Comparison of ENCODE assay signal across 1 cellular context in the genomic region with DNA sequence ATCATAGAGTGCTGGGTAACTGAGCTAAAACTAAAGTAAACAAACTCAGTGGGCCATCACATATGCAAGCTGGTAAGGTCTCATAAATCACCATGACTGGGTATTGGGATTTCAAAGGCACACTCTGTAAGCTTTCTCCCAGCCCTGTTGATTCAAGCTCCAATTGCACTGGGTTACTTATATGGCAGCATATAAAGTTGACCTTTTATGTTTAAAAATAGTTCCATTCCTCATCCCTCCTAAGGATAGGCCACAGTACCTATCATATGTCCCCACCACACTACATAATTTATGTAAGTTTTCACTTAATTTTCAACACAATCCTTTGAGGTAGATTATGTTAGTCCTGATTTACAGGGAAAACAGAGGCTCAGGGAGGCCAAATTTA.
TF ChIP-seq lines count a peak whose summit lies in the region.

No MANE protein-coding gene starts in this region.

TF ChIP-seq in HEK293, 187 proteins besides CTCF, POLR2A, EP300 and RAD21 (continued from another document and continues in another):
- TF ChIP-seq ZNF530 (tag by site-specific recombination; IDR thresholded peaks at IDR 0.05; ENCODE audit: low read depth) (no peak), ZNF555 (tag by site-specific recombination; conservative IDR thresholded peaks at IDR 0.05) (no peak), FEZF1 (tag by site-specific recombination; IDR thresholded peaks at IDR 0.05) (peak; percentile 99), ZNF768 (tag by site-specific recombination; IDR thresholded peaks at IDR 0.05) (no peak), ZNF521 (tag by site-specific recombination; IDR thresholded peaks at IDR 0.05) (no peak), ZNF791 (tag by site-specific recombination; IDR thresholded peaks at IDR 0.05) (no peak), ZBTB20 (tag by site-specific recombination; IDR thresholded peaks at IDR 0.05) (no peak), ZNF404 (tag by site-specific recombination; IDR thresholded peaks at IDR 0.05) (no peak), ZBTB21 (tag by site-specific recombination; IDR thresholded peaks at IDR 0.05) (no peak), ZBTB8A (tag by site-specific recombination; IDR thresholded peaks at IDR 0.05) (peak; percentile 56; the same call in 1 of the 2 replicates), SCRT1 (tag by site-specific recombination; IDR thresholded peaks at IDR 0.05; ENCODE audit: borderline replicate concordance) (peak; percentile 80), ZBTB49 (tag by site-specific recombination; IDR thresholded peaks at IDR 0.05; ENCODE audit: low read depth) (no peak), PRDM1 (tag by site-specific recombination; IDR thresholded peaks at IDR 0.05) (no peak), KLF7 (tag by site-specific recombination; IDR thresholded peaks at IDR 0.05; ENCODE audit: borderline replicate concordance) (peak; percentile 26; the same call in 1 of the 2 replicates), ZNF354C (tag by site-specific recombination; IDR thresholded peaks at IDR 0.05; ENCODE audit: borderline replicate concordance, low read depth) (no peak), ZNF785 (tag by site-specific recombination; IDR thresholded peaks at IDR 0.05) (no peak), ZNF26 (tag by site-specific recombination; IDR thresholded peaks at IDR 0.05) (no peak), ZFHX2 (tag by site-specific recombination; conservative IDR thresholded peaks at IDR 0.05) (no peak), ZNF10 (tag by site-specific recombination; IDR thresholded peaks at IDR 0.05) (peak; percentile 57; the same call in 1 of the 2 replicates), ZNF488 (tag by site-specific recombination; IDR thresholded peaks at IDR 0.05) (peak; percentile 20; the same call in 1 of the 2 replicates), REPIN1 (tag by site-specific recombination; IDR thresholded peaks at IDR 0.05; ENCODE audit: low read depth) (no peak), ZNF398 (tag by site-specific recombination; IDR thresholded peaks at IDR 0.05) (no peak), ZNF623 (tag by site-specific recombination; IDR thresholded peaks at IDR 0.05) (no peak), YY1 (tag by site-specific recombination; IDR thresholded peaks at IDR 0.05) (0 out of 2 replicates have a peak, but pooled peaks have one; percentile 11), ZBTB48 (tag by site-specific recombination; IDR thresholded peaks at IDR 0.05) (no peak), ZNF366 (tag by site-specific recombination; conservative IDR thresholded peaks at IDR 0.05) (no peak), ZNF350 (tag by site-specific recombination; IDR thresholded peaks at IDR 0.05) (no peak), ZNF280D (tag by site-specific recombination; IDR thresholded peaks at IDR 0.05) (no peak), ZNF560 (tag by site-specific recombination; IDR thresholded peaks at IDR 0.05; ENCODE audit: borderline replicate concordance) (no peak), ZNF16 (tag by site-specific recombination; IDR thresholded peaks at IDR 0.05; ENCODE audit: low read depth) (no peak), ZNF292 (tag by site-specific recombination; IDR thresholded peaks at IDR 0.05; ENCODE audit: borderline replicate concordance, low read depth) (no peak), ZNF274 (IDR thresholded peaks at IDR 0.05; ENCODE audit: low read length) (no peak), ZNF274 (tag by site-specific recombination; IDR thresholded peaks at IDR 0.05; ENCODE audit: borderline replicate concordance) (no peak), ZNF248 (tag by site-specific recombination; IDR thresholded peaks at IDR 0.05) (no peak), ZNF416 (tag by site-specific recombination; IDR thresholded peaks at IDR 0.05) (no peak), ZNF837 (tag by site-specific recombination; IDR thresholded peaks at IDR 0.05) (no peak), ZNF112 (tag by site-specific recombination; IDR thresholded peaks at IDR 0.05) (no peak), KLF9 (tag by site-specific recombination; IDR thresholded peaks at IDR 0.05; ENCODE audit: low read depth) (no peak), ZNF335 (tag by site-specific recombination; conservative IDR thresholded peaks at IDR 0.05) (no peak; the same call in 1 of the 2 replicates), ZNF239 (tag by site-specific recombination; IDR thresholded peaks at IDR 0.05) (no peak), ZNF518A (tag by site-specific recombination; conservative IDR thresholded peaks at IDR 0.05; ENCODE audit: low read depth) (no peak), SP3 (tag by site-specific recombination; IDR thresholded peaks at IDR 0.05) (no peak), ZNF514 (tag by site-specific recombination; IDR thresholded peaks at IDR 0.05) (no peak), ZNF391 (tag by site-specific recombination; IDR thresholded peaks at IDR 0.05; ENCODE audit: borderline replicate concordance, low read depth) (peak; percentile 62; the same call in 1 of the 2 replicates), ZFP3 (tag by site-specific recombination; IDR thresholded peaks at IDR 0.05; ENCODE audit: low read depth) (no peak)
- TF ChIP-seq, protein P1, sequence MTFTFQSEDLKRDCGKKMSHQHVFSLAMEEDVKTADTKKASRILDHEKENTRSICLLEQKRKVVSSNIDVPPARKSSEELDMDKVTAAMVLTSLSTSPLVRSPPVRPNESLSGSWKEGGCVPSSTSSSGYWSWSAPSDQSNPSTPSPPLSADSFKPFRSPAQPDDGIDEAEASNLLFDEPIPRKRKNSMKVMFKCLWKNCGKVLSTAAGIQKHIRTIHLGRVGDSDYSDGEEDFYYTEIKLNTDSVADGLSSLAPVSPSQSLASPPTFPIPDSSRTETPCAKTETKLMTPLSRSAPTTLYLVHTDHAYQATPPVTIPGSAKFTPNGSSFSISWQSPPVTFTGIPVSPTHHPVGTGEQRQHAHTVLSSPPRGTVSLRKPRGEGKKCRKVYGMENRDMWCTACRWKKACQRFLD (tag by site-specific recombination; IDR thresholded peaks at IDR 0.05) = no peak
- TF ChIP-seq, protein P2, sequence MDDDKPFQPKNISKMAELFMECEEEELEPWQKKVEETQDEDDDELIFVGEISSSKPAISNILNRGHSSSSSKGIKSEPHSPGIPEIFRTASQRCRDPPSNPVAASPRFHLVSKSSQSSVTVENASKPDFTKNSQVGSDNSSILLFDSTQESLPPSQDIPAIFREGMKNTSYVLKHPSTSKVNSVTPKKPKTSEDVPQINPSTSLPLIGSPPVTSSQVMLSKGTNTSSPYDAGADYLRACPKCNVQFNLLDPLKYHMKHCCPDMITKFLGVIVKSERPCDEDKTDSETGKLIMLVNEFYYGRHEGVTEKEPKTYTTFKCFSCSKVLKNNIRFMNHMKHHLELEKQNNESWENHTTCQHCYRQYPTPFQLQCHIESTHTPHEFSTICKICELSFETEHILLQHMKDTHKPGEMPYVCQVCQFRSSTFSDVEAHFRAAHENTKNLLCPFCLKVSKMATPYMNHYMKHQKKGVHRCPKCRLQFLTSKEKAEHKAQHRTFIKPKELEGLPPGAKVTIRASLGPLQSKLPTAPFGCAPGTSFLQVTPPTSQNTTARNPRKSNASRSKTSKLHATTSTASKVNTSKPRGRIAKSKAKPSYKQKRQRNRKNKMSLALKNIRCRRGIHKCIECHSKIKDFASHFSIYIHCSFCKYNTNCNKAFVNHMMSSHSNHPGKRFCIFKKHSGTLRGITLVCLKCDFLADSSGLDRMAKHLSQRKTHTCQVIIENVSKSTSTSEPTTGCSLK (tag by site-specific recombination; IDR thresholded peaks at IDR 0.05) = no peak
